18 cellular contexts compared by ENCODE assay signal in the genomic region with DNA sequence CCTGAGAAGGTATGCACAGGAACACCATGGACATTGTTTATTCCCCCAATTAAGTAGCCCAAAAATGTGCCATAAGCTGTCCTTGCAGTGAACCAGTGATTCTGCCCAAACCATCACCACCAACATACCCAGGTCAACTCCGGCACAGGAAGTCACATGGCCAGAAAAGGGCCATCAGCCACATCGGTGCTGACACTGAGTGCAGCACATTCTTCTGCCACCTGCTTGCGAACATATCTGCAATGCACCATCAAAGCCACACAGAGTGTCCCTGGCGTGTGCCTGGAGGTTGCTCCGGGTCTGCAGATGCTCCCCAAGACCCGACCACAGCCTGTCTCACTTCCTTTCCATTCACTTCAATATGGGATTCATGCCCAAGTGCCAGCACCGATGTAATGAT. TPM values are rescaled to one million over a fixed set of nuclear protein-coding genes. Genes with fewer than 3 reads are reported as not detected.
DNase-seq lines count a peak whose midpoint lies in the region; ATAC-seq and TF ChIP-seq lines count a peak whose summit lies in the region.
"Had no signal": no experiment of that assay in that cellular context is flagged by ENCODE, and none has a peak within 500 bp of the region (broad histone marks: within the 10 kb centered on the region; RNA-seq: fewer than 3 reads in every experiment).

No MANE protein-coding gene starts in this region.

- H3K4me1 ChIP-seq in effector memory CD4-positive, alpha-beta T cell (ENCODE audit: control insufficient read depth, insufficient read depth, low read length, poor library complexity, severe bottlenecking) = no peaks in the 10 kb centered on the region
- no peaks in the 10 kb centered on the region for H3K4me1 ChIP-seq in smooth muscle cell (ENCODE audit: low read depth)
- H3K4me1 ChIP-seq: left ventricle myocardium inferior, prostate gland had no signal

- no peaks in the 10 kb centered on the region for H3K9me3 ChIP-seq in effector memory CD4-positive, alpha-beta T cell (ENCODE audit: control insufficient read depth, low read length)
- no peaks in the 10 kb centered on the region for H3K9me3 ChIP-seq in smooth muscle cell (replicated peaks; ENCODE audit: low read depth)
- H3K9me3 ChIP-seq: left ventricle myocardium inferior, prostate gland had no signal

- no peak overlapping the region for H3K4me3 ChIP-seq in effector memory CD4-positive, alpha-beta T cell (ENCODE audit: insufficient read depth, low read depth, low read length, poor library complexity, severe bottlenecking)
- no peak overlapping the region for H3K4me3 ChIP-seq in smooth muscle cell
- H3K4me3 ChIP-seq: left ventricle myocardium inferior, prostate gland had no signal

- peaks cover 30 to 55% of the 10 kb centered on the region in 2 donors for H3K4me1 Mint-ChIP-seq in natural killer cell
- peaks cover 31 to 32% of the 10 kb centered on the region in 2 donors for H3K4me1 Mint-ChIP-seq in natural killer cell treated with Interleukin-12 subunit alpha and Interleukin-12 subunit beta and Interleukin-15 and Interleukin-18, amount 100 ng/mL, for 72 hours (ENCODE audit: low read depth in 2 of 2)
- H3K4me1 Mint-ChIP-seq: activated CD4-positive, alpha-beta T cell treated with anti-CD3 and anti-CD28 coated beads, Interleukin-2, amount 10 ng/mL, durations not matched to agents 24 days and 14 days; activated naive CD8-positive, alpha-beta T cell treated with anti-CD3 and anti-CD28 coated beads for 36 hours had no signal

- no peaks in the 10 kb centered on the region for H3F3A ChIP-seq in smooth muscle cell (ENCODE audit: low read depth)

- TF ChIP-seq CTCF in natural killer cell (IDR thresholded peaks at IDR 0.05) (no peak), smooth muscle cell (IDR thresholded peaks at IDR 0.05; ENCODE audit: borderline replicate concordance, insufficient read depth, poor library complexity, severe bottlenecking) (no peak)

- peak overlapping the region in 1 of 2 donors; percentile 63 for H3K27ac Mint-ChIP-seq in natural killer cell
- H3K27ac Mint-ChIP-seq in natural killer cell treated with Interleukin-12 subunit alpha and Interleukin-12 subunit beta and Interleukin-15 and Interleukin-18, amount 100 ng/mL, for 72 hours = no peak overlapping the region
- H3K27ac Mint-ChIP-seq: activated CD4-positive, alpha-beta T cell treated with anti-CD3 and anti-CD28 coated beads, Interleukin-2, amount 10 ng/mL, durations not matched to agents 24 days and 14 days; activated naive CD8-positive, alpha-beta T cell treated with anti-CD3 and anti-CD28 coated beads for 36 hours; activated T-cell treated with anti-CD3 and anti-CD28 coated beads, Interleukin-2, amount 50 U/mL, for 24 hours; CD4-positive, alpha-beta T cell had no signal

- H3K79me2 ChIP-seq in smooth muscle cell (ENCODE audit: low read depth) = no peaks in the 10 kb centered on the region

- H3K9ac ChIP-seq in smooth muscle cell (ENCODE audit: low read depth) = no peak overlapping the region

- H3K4me2 ChIP-seq in smooth muscle cell = no peak overlapping the region

- ATAC-seq in natural killer cell (peak; percentile 15 to 39 (median 34)), HG03097 (IDR thresholded peaks at IDR 0.05; ENCODE audit: low FRiP score, unreplicated experiment) (peak; percentile 44), HG02884 (IDR thresholded peaks at IDR 0.05; ENCODE audit: unreplicated experiment) (no peak)
- ATAC-seq in natural killer cell treated with Interleukin-12 subunit alpha and Interleukin-12 subunit beta and Interleukin-15 and Interleukin-18, amount 100 ng/mL, for 72 hours = no peak

- no peaks in the 10 kb centered on the region for H3K36me3 ChIP-seq in effector memory CD4-positive, alpha-beta T cell (ENCODE audit: control insufficient read depth, insufficient read depth, low read length)
- H3K36me3 ChIP-seq in smooth muscle cell (ENCODE audit: low read depth) = no peaks in the 10 kb centered on the region
- H3K36me3 ChIP-seq: left ventricle myocardium inferior, prostate gland had no signal

- H3K27me3 ChIP-seq in effector memory CD4-positive, alpha-beta T cell (replicated peaks; ENCODE audit: control insufficient read depth, insufficient read depth, low read length, poor library complexity, severe bottlenecking) = no peaks in the 10 kb centered on the region
- no peaks in the 10 kb centered on the region for H3K27me3 ChIP-seq in smooth muscle cell (ENCODE audit: low read depth)

- H3K27ac ChIP-seq in effector memory CD4-positive, alpha-beta T cell (ENCODE audit: insufficient read depth, low read length, poor library complexity, severe bottlenecking) = no peak overlapping the region
- no peak overlapping the region for H3K27ac ChIP-seq in smooth muscle cell (ENCODE audit: low read depth)
- H3K27ac ChIP-seq: left ventricle myocardium inferior, prostate gland had no signal

- H3K27me3 Mint-ChIP-seq in natural killer cell (ENCODE audit: low read depth in 2 of 2) = no peaks in the 10 kb centered on the region
- no peaks in the 10 kb centered on the region for H3K27me3 Mint-ChIP-seq in natural killer cell treated with Interleukin-12 subunit alpha and Interleukin-12 subunit beta and Interleukin-15 and Interleukin-18, amount 100 ng/mL, for 72 hours
- H3K27me3 Mint-ChIP-seq: activated naive CD8-positive, alpha-beta T cell treated with anti-CD3 and anti-CD28 coated beads for 36 hours had no signal

- no peaks in the 10 kb centered on the region for H3K9me3 Mint-ChIP-seq in natural killer cell
- no peaks in the 10 kb centered on the region for H3K9me3 Mint-ChIP-seq in natural killer cell treated with Interleukin-12 subunit alpha and Interleukin-12 subunit beta and Interleukin-15 and Interleukin-18, amount 100 ng/mL, for 72 hours
- H3K9me3 Mint-ChIP-seq: activated CD4-positive, alpha-beta T cell treated with anti-CD3 and anti-CD28 coated beads, Interleukin-2, amount 10 ng/mL, durations not matched to agents 24 days and 14 days; activated naive CD8-positive, alpha-beta T cell treated with anti-CD3 and anti-CD28 coated beads for 36 hours; activated T-cell treated with anti-CD3 and anti-CD28 coated beads, Interleukin-2, amount 50 U/mL, for 24 hours; CD4-positive, alpha-beta T cell had no signal

- H4K20me1 ChIP-seq in smooth muscle cell (ENCODE audit: low read depth) = no peaks in the 10 kb centered on the region

- H3K36me3 Mint-ChIP-seq in natural killer cell = no peaks in the 10 kb centered on the region
- no peaks in the 10 kb centered on the region for H3K36me3 Mint-ChIP-seq in natural killer cell treated with Interleukin-12 subunit alpha and Interleukin-12 subunit beta and Interleukin-15 and Interleukin-18, amount 100 ng/mL, for 72 hours
- H3K36me3 Mint-ChIP-seq: activated naive CD8-positive, alpha-beta T cell treated with anti-CD3 and anti-CD28 coated beads for 36 hours had no signal

- DNase-seq in natural killer cell = no peak
- no peak for DNase-seq in natural killer cell treated with Interleukin-12 subunit alpha and Interleukin-12 subunit beta and Interleukin-15 and Interleukin-18, amount 100 ng/mL, for 72 hours (ENCODE audit: low spot score)
- peak; percentile 88 for DNase-seq in RPMI8226
- no peak for DNase-seq in NCI-H1092 (lab: John Stamatoyannopoulos, UW)
- DNase-seq in effector memory CD4-positive, alpha-beta T cell = no peak
- no peak for DNase-seq in smooth muscle cell (lab: John Stamatoyannopoulos, UW; ENCODE audit: unreplicated experiment)
- DNase-seq: activated CD4-positive, alpha-beta T cell treated with anti-CD3 and anti-CD28 coated beads, Interleukin-2, amount 10 ng/mL, durations not matched to agents 24 days and 14 days; activated naive CD8-positive, alpha-beta T cell treated with anti-CD3 and anti-CD28 coated beads for 36 hours; activated T-cell treated with anti-CD3 and anti-CD28 coated beads, Interleukin-2, amount 50 U/mL, for 24 hours; CD4-positive, alpha-beta T cell; left ventricle myocardium inferior; NCI-H82; SHP77 treated with DMSO at 0.1 percent for 48 hours; substantia nigra had no signal

- no peak overlapping the region for H2AFZ ChIP-seq in smooth muscle cell (ENCODE audit: low read depth)

- 92% methylated on average over 7 of the region's 7 CpGs for WGBS in smooth muscle cell (ENCODE audit: low lambda C conversion rate)

- no peak overlapping the region for H3K4me3 Mint-ChIP-seq in natural killer cell
- H3K4me3 Mint-ChIP-seq in natural killer cell treated with Interleukin-12 subunit alpha and Interleukin-12 subunit beta and Interleukin-15 and Interleukin-18, amount 100 ng/mL, for 72 hours = no peak overlapping the region
- H3K4me3 Mint-ChIP-seq: activated CD4-positive, alpha-beta T cell treated with anti-CD3 and anti-CD28 coated beads, Interleukin-2, amount 10 ng/mL, durations not matched to agents 24 days and 14 days; activated naive CD8-positive, alpha-beta T cell treated with anti-CD3 and anti-CD28 coated beads for 36 hours; activated T-cell treated with anti-CD3 and anti-CD28 coated beads, Interleukin-2, amount 50 U/mL, for 24 hours; CD4-positive, alpha-beta T cell had no signal

- intact Hi-C loops in natural killer cell (cut with micrococcal nuclease) = no loop called here

RNA-seq across cellular contexts. Expression of a gene that starts 37.6 kb away (rescaled TPM):
- 100 to 1,000 TPM in 1 of 3 donors, 10 to 100 TPM in 2; 75.5 to 104 (median 78.0) TPM for total RNA-seq in natural killer cell
- 10 to 100 TPM; 25.8 to 53.0 TPM for total RNA-seq in natural killer cell treated with Interleukin-12 subunit alpha and Interleukin-12 subunit beta and Interleukin-15 and Interleukin-18, amount 100 ng/mL, for 72 hours
- total RNA-seq in smooth muscle cell = 0.09 and 0.40 TPM in 2 replicates
- polyA plus RNA-seq in smooth muscle cell = 0.46 TPM in 1 of 2 replicates, not detected in the other
- total RNA-seq: myocyte had no signal

Comparison
In these comparisons a context has a peak if more than half of its experiments do, and no peak if none do; other contexts are left out.
1. ATAC-seq: peak in natural killer cell (3 of 3) and HG03097 (single experiment); none in natural killer cell treated with Interleukin-12 subunit alpha and Interleukin-12 subunit beta and Interleukin-15 and Interleukin-18, amount 100 ng/mL, for 72 hours (0 of 2) and HG02884 (single experiment).
2. RNA of a gene that starts 37.6 kb away (total RNA-seq): 75.5 to 104 TPM in natural killer cell and 25.8 to 53.0 TPM in natural killer cell treated with Interleukin-12 subunit alpha and Interleukin-12 subunit beta and Interleukin-15 and Interleukin-18, amount 100 ng/mL, for 72 hours; 0.09 to 0.40 TPM in smooth muscle cell; every median in the first group is over 10 times any median in the second.